1 cellular context compared by ENCODE assay signal in the genomic region with DNA sequence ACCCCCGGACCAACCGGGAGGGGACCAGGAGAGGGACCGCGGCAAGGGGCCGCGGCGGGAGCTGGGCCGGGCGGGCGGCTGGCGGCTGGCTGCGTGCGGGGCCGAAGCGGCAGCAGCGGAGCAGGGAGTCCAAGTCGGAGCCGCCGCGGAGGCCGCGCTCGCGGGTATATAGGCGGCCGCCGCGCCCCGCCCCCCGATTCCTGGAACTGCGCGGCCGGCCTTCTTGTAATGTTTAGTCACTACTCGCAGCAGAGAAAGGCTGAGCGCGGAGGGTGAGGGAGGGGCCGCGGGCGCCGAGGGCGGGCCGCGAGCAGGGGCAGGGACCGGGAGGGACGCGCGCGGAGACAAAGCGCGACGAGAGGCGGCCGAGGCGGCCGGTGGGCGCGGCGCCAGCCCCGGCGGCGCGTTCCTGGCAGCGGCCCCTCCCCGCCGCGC.
TF ChIP-seq lines count a peak whose summit lies in the region.

A gene with protein sequence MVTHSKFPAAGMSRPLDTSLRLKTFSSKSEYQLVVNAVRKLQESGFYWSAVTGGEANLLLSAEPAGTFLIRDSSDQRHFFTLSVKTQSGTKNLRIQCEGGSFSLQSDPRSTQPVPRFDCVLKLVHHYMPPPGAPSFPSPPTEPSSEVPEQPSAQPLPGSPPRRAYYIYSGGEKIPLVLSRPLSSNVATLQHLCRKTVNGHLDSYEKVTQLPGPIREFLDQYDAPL (minus strand): TSS at position 142 of the 435 bp plus-strand sequence. CDS start 982 bp downstream, outside the sequence.

TF ChIP-seq in K562, 482 proteins besides CTCF, POLR2A, EP300 and RAD21 (continued from another document and continues in another):
- TF ChIP-seq, protein P1, sequence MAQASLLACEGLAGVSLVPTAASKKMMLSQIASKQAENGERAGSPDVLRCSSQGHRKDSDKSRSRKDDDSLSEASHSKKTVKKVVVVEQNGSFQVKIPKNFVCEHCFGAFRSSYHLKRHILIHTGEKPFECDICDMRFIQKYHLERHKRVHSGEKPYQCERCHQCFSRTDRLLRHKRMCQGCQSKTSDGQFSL (CRISPR knock-in tag; IDR thresholded peaks at IDR 0.05) = 0 out of 2 replicates have a peak, but pooled peaks have one; percentile 37
- TF ChIP-seq, protein P1 (tag; IDR thresholded peaks at IDR 0.05) = no peak
- no peak for TF ChIP-seq ZNF696 (CRISPR knock-in tag; conservative IDR thresholded peaks at IDR 0.05)
- no peak for TF ChIP-seq BHLHE40 (IDR thresholded peaks at IDR 0.05; ENCODE audit: low read length)
- peak; percentile 79; the same call in 1 of the 2 replicates for TF ChIP-seq RB1 (IDR thresholded peaks at IDR 0.05; ENCODE audit: low read depth)
- peak in 1 of 2 experiments; percentile 67; a peak in 2 of 4 replicates for TF ChIP-seq NRF1 (conservative IDR thresholded peaks at IDR 0.05 in 1 of 2, IDR thresholded peaks at IDR 0.05 in 1 of 2)
- 0 out of 2 replicates have a peak, but pooled peaks have one; percentile 10 for TF ChIP-seq ETV5 (CRISPR knock-in tag; IDR thresholded peaks at IDR 0.05; ENCODE audit: low read depth)
- TF ChIP-seq, protein P2, sequence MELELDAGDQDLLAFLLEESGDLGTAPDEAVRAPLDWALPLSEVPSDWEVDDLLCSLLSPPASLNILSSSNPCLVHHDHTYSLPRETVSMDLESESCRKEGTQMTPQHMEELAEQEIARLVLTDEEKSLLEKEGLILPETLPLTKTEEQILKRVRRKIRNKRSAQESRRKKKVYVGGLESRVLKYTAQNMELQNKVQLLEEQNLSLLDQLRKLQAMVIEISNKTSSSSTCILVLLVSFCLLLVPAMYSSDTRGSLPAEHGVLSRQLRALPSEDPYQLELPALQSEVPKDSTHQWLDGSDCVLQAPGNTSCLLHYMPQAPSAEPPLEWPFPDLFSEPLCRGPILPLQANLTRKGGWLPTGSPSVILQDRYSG (tag; conservative IDR thresholded peaks at IDR 0.05; ENCODE audit: low read depth) = no peak
- TF ChIP-seq, protein P3, sequence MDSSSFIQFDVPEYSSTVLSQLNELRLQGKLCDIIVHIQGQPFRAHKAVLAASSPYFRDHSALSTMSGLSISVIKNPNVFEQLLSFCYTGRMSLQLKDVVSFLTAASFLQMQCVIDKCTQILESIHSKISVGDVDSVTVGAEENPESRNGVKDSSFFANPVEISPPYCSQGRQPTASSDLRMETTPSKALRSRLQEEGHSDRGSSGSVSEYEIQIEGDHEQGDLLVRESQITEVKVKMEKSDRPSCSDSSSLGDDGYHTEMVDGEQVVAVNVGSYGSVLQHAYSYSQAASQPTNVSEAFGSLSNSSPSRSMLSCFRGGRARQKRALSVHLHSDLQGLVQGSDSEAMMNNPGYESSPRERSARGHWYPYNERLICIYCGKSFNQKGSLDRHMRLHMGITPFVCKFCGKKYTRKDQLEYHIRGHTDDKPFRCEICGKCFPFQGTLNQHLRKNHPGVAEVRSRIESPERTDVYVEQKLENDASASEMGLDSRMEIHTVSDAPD (CRISPR knock-in tag; IDR thresholded peaks at IDR 0.05) = no peak
- no peak for TF ChIP-seq SUPT5H (IDR thresholded peaks at IDR 0.05)
- TF ChIP-seq ZNF584 (CRISPR knock-in tag; IDR thresholded peaks at IDR 0.05; ENCODE audit: low read depth) = no peak
- TF ChIP-seq HDAC2 (IDR thresholded peaks at IDR 0.05) = no peak
- peak; percentile 74; the same call in 1 of the 2 replicates for TF ChIP-seq ATF7 (IDR thresholded peaks at IDR 0.05)
- TF ChIP-seq HNRNPUL1 (IDR thresholded peaks at IDR 0.05; ENCODE audit: low read length) = no peak
- TF ChIP-seq SIN3B (IDR thresholded peaks at IDR 0.05; ENCODE audit: low read depth) = peak; percentile 54; the same call in 1 of the 2 replicates
- TF ChIP-seq PRPF4 (IDR thresholded peaks at IDR 0.05; ENCODE audit: insufficient read depth, low read depth, low read length, poor library complexity, severe bottlenecking) = no peak
- TF ChIP-seq HNRNPLL (IDR thresholded peaks at IDR 0.05; ENCODE audit: low read depth, low read length, poor library complexity, severe bottlenecking) = peak; percentile 69
- TF ChIP-seq, protein P4, sequence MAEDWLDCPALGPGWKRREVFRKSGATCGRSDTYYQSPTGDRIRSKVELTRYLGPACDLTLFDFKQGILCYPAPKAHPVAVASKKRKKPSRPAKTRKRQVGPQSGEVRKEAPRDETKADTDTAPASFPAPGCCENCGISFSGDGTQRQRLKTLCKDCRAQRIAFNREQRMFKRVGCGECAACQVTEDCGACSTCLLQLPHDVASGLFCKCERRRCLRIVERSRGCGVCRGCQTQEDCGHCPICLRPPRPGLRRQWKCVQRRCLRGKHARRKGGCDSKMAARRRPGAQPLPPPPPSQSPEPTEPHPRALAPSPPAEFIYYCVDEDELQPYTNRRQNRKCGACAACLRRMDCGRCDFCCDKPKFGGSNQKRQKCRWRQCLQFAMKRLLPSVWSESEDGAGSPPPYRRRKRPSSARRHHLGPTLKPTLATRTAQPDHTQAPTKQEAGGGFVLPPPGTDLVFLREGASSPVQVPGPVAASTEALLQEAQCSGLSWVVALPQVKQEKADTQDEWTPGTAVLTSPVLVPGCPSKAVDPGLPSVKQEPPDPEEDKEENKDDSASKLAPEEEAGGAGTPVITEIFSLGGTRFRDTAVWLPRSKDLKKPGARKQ (CRISPR knock-in tag; IDR thresholded peaks at IDR 0.05) = no peak
- peak; percentile 62 to 98 for TF ChIP-seq MAZ (CRISPR knock-in tag; conservative IDR thresholded peaks at IDR 0.05 in 1 of 2, IDR thresholded peaks at IDR 0.05 in 1 of 2)
- TF ChIP-seq HMGN3 (IDR thresholded peaks at IDR 0.05; ENCODE audit: borderline replicate concordance, extremely low read depth, insufficient read length, low read depth, low read length) = peak; percentile 95
- TF ChIP-seq, protein P5, sequence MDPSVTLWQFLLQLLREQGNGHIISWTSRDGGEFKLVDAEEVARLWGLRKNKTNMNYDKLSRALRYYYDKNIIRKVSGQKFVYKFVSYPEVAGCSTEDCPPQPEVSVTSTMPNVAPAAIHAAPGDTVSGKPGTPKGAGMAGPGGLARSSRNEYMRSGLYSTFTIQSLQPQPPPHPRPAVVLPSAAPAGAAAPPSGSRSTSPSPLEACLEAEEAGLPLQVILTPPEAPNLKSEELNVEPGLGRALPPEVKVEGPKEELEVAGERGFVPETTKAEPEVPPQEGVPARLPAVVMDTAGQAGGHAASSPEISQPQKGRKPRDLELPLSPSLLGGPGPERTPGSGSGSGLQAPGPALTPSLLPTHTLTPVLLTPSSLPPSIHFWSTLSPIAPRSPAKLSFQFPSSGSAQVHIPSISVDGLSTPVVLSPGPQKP (CRISPR knock-in tag; IDR thresholded peaks at IDR 0.05) = no peak
- TF ChIP-seq TBP (optimal IDR thresholded peaks at IDR 0.05; ENCODE audit: low read depth, low read length) = peak; percentile 98
- TF ChIP-seq SRF (CRISPR knock-in tag; IDR thresholded peaks at IDR 0.05) = peak in 1 of 2 experiments; percentile 39; a peak in 1 of 4 replicates
- TF ChIP-seq TCF7L2 (IDR thresholded peaks at IDR 0.05; ENCODE audit: low read depth, low read length) = no peak
- TF ChIP-seq CTBP1 (IDR thresholded peaks at IDR 0.05; ENCODE audit: borderline replicate concordance) = peak; percentile 90
- TF ChIP-seq, protein P6, sequence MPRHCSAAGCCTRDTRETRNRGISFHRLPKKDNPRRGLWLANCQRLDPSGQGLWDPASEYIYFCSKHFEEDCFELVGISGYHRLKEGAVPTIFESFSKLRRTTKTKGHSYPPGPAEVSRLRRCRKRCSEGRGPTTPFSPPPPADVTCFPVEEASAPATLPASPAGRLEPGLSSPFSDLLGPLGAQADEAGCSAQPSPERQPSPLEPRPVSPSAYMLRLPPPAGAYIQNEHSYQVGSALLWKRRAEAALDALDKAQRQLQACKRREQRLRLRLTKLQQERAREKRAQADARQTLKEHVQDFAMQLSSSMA (CRISPR knock-in tag; IDR thresholded peaks at IDR 0.05) = peak; percentile 59; the same call in 1 of the 2 replicates
- no peak for TF ChIP-seq KAT8 (IDR thresholded peaks at IDR 0.05; ENCODE audit: low read depth)
- TF ChIP-seq CBX1 (IDR thresholded peaks at IDR 0.05; ENCODE audit: low read depth) = peak; percentile 59; the same call in 1 of the 2 replicates
- TF ChIP-seq, protein P7, sequence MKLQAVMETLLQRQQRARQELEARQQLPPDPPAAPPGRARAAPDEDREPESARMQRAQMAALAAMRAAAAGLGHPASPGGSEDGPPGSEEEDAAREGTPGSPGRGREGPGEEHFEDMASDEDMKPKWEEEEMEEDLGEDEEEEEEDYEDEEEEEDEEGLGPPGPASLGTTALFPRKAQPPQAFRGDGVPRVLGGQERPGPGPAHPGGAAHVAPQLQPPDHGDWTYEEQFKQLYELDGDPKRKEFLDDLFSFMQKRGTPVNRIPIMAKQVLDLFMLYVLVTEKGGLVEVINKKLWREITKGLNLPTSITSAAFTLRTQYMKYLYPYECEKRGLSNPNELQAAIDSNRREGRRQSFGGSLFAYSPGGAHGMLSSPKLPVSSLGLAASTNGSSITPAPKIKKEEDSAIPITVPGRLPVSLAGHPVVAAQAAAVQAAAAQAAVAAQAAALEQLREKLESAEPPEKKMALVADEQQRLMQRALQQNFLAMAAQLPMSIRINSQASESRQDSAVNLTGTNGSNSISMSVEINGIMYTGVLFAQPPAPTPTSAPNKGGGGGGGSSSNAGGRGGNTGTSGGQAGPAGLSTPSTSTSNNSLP (IDR thresholded peaks at IDR 0.05; ENCODE audit: borderline replicate concordance, low read depth, low read length) = 0 out of 2 replicates have a peak, but pooled peaks have one; percentile 23
- TF ChIP-seq ZNF551 (CRISPR knock-in tag; IDR thresholded peaks at IDR 0.05) = no peak
- TF ChIP-seq, protein P8, sequence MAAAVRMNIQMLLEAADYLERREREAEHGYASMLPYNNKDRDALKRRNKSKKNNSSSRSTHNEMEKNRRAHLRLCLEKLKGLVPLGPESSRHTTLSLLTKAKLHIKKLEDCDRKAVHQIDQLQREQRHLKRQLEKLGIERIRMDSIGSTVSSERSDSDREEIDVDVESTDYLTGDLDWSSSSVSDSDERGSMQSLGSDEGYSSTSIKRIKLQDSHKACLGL (CRISPR knock-in tag; IDR thresholded peaks at IDR 0.05; ENCODE audit: borderline replicate concordance, poor library complexity, severe bottlenecking) = no peak
- TF ChIP-seq ZNF282 (CRISPR knock-in tag; IDR thresholded peaks at IDR 0.05) = no peak
- TF ChIP-seq STAT5A (IDR thresholded peaks at IDR 0.05; ENCODE audit: borderline replicate concordance, low read length) = peak; percentile 90
- peak; percentile 80; the same call in 1 of the 2 replicates for TF ChIP-seq GTF2F1 (IDR thresholded peaks at IDR 0.05; ENCODE audit: low read depth, low read length)
- no peak for TF ChIP-seq EP400 (IDR thresholded peaks at IDR 0.05)
- 0 out of 2 replicates have a peak, but pooled peaks have one; percentile 32 for TF ChIP-seq ZNF24 (IDR thresholded peaks at IDR 0.05)
- TF ChIP-seq RBM14 (IDR thresholded peaks at IDR 0.05; ENCODE audit: borderline replicate concordance, insufficient read depth, low read depth, low read length) = 0 out of 2 replicates have a peak, but pooled peaks have one; percentile 14
- no peak for TF ChIP-seq NBN (IDR thresholded peaks at IDR 0.05; ENCODE audit: low read depth)
- TF ChIP-seq MYC (IDR thresholded peaks at IDR 0.05; ENCODE audit: low read depth, low read length) = peak; percentile 64
- TF ChIP-seq MYC (CRISPR knock-in tag; IDR thresholded peaks at IDR 0.05; ENCODE audit: borderline replicate concordance, low read depth) = no peak
- TF ChIP-seq, protein P9, sequence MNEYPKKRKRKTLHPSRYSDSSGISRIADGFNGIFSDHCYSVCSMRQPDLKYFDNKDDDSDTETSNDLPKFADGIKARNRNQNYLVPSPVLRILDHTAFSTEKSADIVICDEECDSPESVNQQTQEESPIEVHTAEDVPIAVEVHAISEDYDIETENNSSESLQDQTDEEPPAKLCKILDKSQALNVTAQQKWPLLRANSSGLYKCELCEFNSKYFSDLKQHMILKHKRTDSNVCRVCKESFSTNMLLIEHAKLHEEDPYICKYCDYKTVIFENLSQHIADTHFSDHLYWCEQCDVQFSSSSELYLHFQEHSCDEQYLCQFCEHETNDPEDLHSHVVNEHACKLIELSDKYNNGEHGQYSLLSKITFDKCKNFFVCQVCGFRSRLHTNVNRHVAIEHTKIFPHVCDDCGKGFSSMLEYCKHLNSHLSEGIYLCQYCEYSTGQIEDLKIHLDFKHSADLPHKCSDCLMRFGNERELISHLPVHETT (CRISPR knock-in tag; conservative IDR thresholded peaks at IDR 0.05 in 1 of 2, IDR thresholded peaks at IDR 0.05 in 1 of 2) = peak in 1 of 2 experiments; percentile 93; a peak in 2 of 4 replicates
- TF ChIP-seq CREB1 (IDR thresholded peaks at IDR 0.05) = peak; percentile 73; the same call in 1 of the 2 replicates
- no peak; the same call in 1 of the 2 replicates for TF ChIP-seq CREB1 (CRISPR knock-in tag; IDR thresholded peaks at IDR 0.05)
- TF ChIP-seq POU5F1 (IDR thresholded peaks at IDR 0.05; ENCODE audit: borderline replicate concordance, low read depth, low read length, partially characterized antibody) = no peak
- no peak for TF ChIP-seq KLF16 (IDR thresholded peaks at IDR 0.05)
- TF ChIP-seq KLF13 (tag; IDR thresholded peaks at IDR 0.05; ENCODE audit: borderline replicate concordance, low read depth) = peak; percentile 79; the same call in 1 of the 2 replicates
- TF ChIP-seq CREBBP (IDR thresholded peaks at IDR 0.05; ENCODE audit: low read depth, low read length) = no peak
- peak; percentile 63 for TF ChIP-seq NFE2 (IDR thresholded peaks at IDR 0.05; ENCODE audit: low read depth)
- TF ChIP-seq KDM5B (IDR thresholded peaks at IDR 0.05; ENCODE audit: insufficient replicate concordance, low read depth, low read length) = peak; percentile 95
- TF ChIP-seq PHF8 (IDR thresholded peaks at IDR 0.05; ENCODE audit: borderline replicate concordance, low read length) = peak; percentile 75; the same call in 1 of the 2 replicates
- TF ChIP-seq, protein P10, sequence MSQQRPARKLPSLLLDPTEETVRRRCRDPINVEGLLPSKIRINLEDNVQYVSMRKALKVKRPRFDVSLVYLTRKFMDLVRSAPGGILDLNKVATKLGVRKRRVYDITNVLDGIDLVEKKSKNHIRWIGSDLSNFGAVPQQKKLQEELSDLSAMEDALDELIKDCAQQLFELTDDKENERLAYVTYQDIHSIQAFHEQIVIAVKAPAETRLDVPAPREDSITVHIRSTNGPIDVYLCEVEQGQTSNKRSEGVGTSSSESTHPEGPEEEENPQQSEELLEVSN (IDR thresholded peaks at IDR 0.05; ENCODE audit: borderline replicate concordance in 1 of 2, extremely low read depth in 1 of 2, insufficient read depth in 1 of 2, insufficient read length in 1 of 2, low read depth in 1 of 2, low read length in 1 of 2, poor library complexity in 1 of 2, severe bottlenecking in 1 of 2) = peak; percentile 34 to 58
- no peak for TF ChIP-seq MCM3 (IDR thresholded peaks at IDR 0.05)
- TF ChIP-seq ZNF12 (CRISPR knock-in tag; IDR thresholded peaks at IDR 0.05) = no peak
- TF ChIP-seq CXXC5 (CRISPR knock-in tag; IDR thresholded peaks at IDR 0.05) = peak; percentile 95
- TF ChIP-seq PML (IDR thresholded peaks at IDR 0.05; ENCODE audit: low read length) = peak; percentile 36; the same call in 1 of the 2 replicates
- peak; percentile 81; the same call in 1 of the 2 replicates for TF ChIP-seq GATAD2B (IDR thresholded peaks at IDR 0.05; ENCODE audit: borderline replicate concordance)
- TF ChIP-seq FIP1L1 (IDR thresholded peaks at IDR 0.05; ENCODE audit: low read depth, low read length, poor library complexity, severe bottlenecking) = peak; percentile 37
- TF ChIP-seq, protein P11, sequence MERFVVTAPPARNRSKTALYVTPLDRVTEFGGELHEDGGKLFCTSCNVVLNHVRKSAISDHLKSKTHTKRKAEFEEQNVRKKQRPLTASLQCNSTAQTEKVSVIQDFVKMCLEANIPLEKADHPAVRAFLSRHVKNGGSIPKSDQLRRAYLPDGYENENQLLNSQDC (CRISPR knock-in tag; IDR thresholded peaks at IDR 0.05) = no peak
